In genomic region chr17:45223541-45224528, GRCh38 we compare ENCODE assay signal across 9 cellular contexts. TPM values are rescaled to one million over a fixed set of nuclear protein-coding genes. Genes with fewer than 3 reads are reported as not detected.
A peak's percentile ranks its signal among the peaks of the same experiment; 100 is the strongest.
DNase-seq lines count a peak whose midpoint lies in the region; ATAC-seq, FAIRE-seq and TF ChIP-seq lines count a peak whose summit lies in the region.
"Had no signal": no experiment of that assay in that cellular context is flagged by ENCODE, and none has a peak within 500 bp of the region (broad histone marks: within the 10 kb centered on the region; RNA-seq: fewer than 3 reads in every experiment).

No MANE protein-coding gene starts in this region.

- H3K27ac ChIP-seq in endodermal cell (ENCODE audit: low read depth, low read length), result no peak overlapping the region

- no peaks in the 10 kb centered on the region for H3K9me3 Mint-ChIP-seq in endodermal cell

- H3K4me1 ChIP-seq in endodermal cell (ENCODE audit: control insufficient read depth, insufficient read depth, low read length), result no peaks in the 10 kb centered on the region

- peak; percentile 53 for FAIRE-seq in GM18507 (lab: Jason Lieb, UNC)

- H3K4me3 Mint-ChIP-seq in endodermal cell, result no peak overlapping the region

- H3K9me3 ChIP-seq in endodermal cell (ENCODE audit: control insufficient read depth, low read length), result no peaks in the 10 kb centered on the region

- H3K36me3 ChIP-seq in endodermal cell (ENCODE audit: control insufficient read depth, insufficient read depth, low read length), result no peaks in the 10 kb centered on the region

- H3K9ac ChIP-seq in endodermal cell (ENCODE audit: extremely low read depth, low read length, poor library complexity, severe bottlenecking), result no peak overlapping the region

- no peak overlapping the region for H3K4me3 ChIP-seq in endodermal cell (ENCODE audit: low read length)

- no peak overlapping the region for H3K27ac Mint-ChIP-seq in endodermal cell

- TF ChIP-seq CTCF in endodermal cell (conservative IDR thresholded peaks at IDR 0.05), result peak; percentile 54

- peaks cover 7% of the 10 kb centered on the region for H3K4me1 Mint-ChIP-seq in endodermal cell

- peaks cover 54% of the 10 kb centered on the region for H3K27me3 ChIP-seq in endodermal cell (ENCODE audit: control insufficient read depth, insufficient read depth, low read length, poor library complexity, severe bottlenecking)

- WGBS in endodermal cell (ENCODE audit: insufficient coverage in 1 of 2, insufficient read length in 1 of 2), 2 experiments, result 88 to 91% methylated on average over 3 to 12 of the region's 12 CpGs

- no peak for ATAC-seq in HG02798 (IDR thresholded peaks at IDR 0.05; ENCODE audit: poor library complexity, unreplicated experiment)

- H3K36me3 Mint-ChIP-seq in endodermal cell (ENCODE audit: low read depth), result no peaks in the 10 kb centered on the region

- DNase-seq in GM18507 (ENCODE audit: extremely low spot score, insufficient read length, low read depth), result no peak
- peak; percentile 47 for DNase-seq in T-helper 22 cell (ENCODE audit: low read depth)
- no peak for DNase-seq in endodermal cell
- DNase-seq in stimulated activated CD4-positive, alpha-beta T cell treated with anti-CD3 and anti-CD28 coated beads, Interleukin-4, amount 100 ng/mL, for 4 hours, result peak; percentile 43 to 54
- no peak for DNase-seq in NCI-H2029 treated with DMSO at 0.1 percent for 48 hours (lab: John Stamatoyannopoulos, UW)
- no peak for DNase-seq in NCI-H526 treated with DMSO at 0.1 percent for 48 hours (lab: John Stamatoyannopoulos, UW)
- DNase-seq in NCI-H1092 treated with DMSO at 0.1 percent for 48 hours (lab: John Stamatoyannopoulos, UW), result no peak
- DNase-seq: erythroblast had no signal

- H3K27me3 Mint-ChIP-seq in endodermal cell (ENCODE audit: insufficient read depth), result peaks cover 66% of the 10 kb centered on the region

RNA-seq across cellular contexts. Expression of gene FMNL1, which starts 2.1 kb away (rescaled TPM):
- total RNA-seq in endodermal cell, result 1 to 10 TPM; 3.5 to 4.5 TPM
- 1.9 TPM for polyA plus RNA-seq in endodermal cell (2013, experiment 1 of 2)
- polyA plus RNA-seq in endodermal cell (2013, experiment 2 of 2), result 1.7 TPM

RNA-seq across cellular contexts. Expression of gene SPATA32, which starts 38.1 kb away (rescaled TPM):
- total RNA-seq in endodermal cell, result under 1 TPM in 1 of 2 donors, not detected in 1; 0.18 TPM
- polyA plus RNA-seq in endodermal cell (2013, experiment 1 of 2), result not detected
- not detected for polyA plus RNA-seq in endodermal cell (2013, experiment 2 of 2)

Comparison
In these comparisons a context has a peak if more than half of its experiments do, and no peak if none do; other contexts are left out.
1. DNase-seq: peak in T-helper 22 cell (single experiment) and stimulated activated CD4-positive, alpha-beta T cell treated with anti-CD3 and anti-CD28 coated beads, Interleukin-4, amount 100 ng/mL, for 4 hours (2 of 2); none in GM18507 (single experiment), endodermal cell (single experiment), NCI-H2029 treated with DMSO at 0.1 percent for 48 hours (single experiment), NCI-H526 treated with DMSO at 0.1 percent for 48 hours (single experiment) and NCI-H1092 treated with DMSO at 0.1 percent for 48 hours (single experiment).